7 cellular contexts compared by ENCODE assay signal in genomic region chr3:149277338-149277813, GRCh38. TPM values are rescaled to one million over a fixed set of nuclear protein-coding genes. Genes with fewer than 3 reads are reported as not detected.
A peak's percentile ranks its signal among the peaks of the same experiment; 100 is the strongest.
DNase-seq lines count a peak whose midpoint lies in the region; ATAC-seq and TF ChIP-seq lines count a peak whose summit lies in the region.

No MANE protein-coding gene starts in this region.

- no peaks in the 10 kb centered on the region for H3K36me3 ChIP-seq in muscle layer of duodenum (ENCODE audit: control insufficient read depth in 1 of 2, insufficient read depth in 2 of 2, low read length in 2 of 2)

- H3K4me1 ChIP-seq in muscle layer of duodenum (ENCODE audit: control insufficient read depth in 1 of 2, insufficient read depth in 2 of 2, low read length in 2 of 2): no peaks in the 10 kb centered on the region

- H3K27ac ChIP-seq in muscle layer of duodenum (ENCODE audit: low read length): peak overlapping the region; percentile 55

- no peaks in the 10 kb centered on the region for H3K9me3 ChIP-seq in muscle layer of duodenum (ENCODE audit: control insufficient read depth in 1 of 2, low read length in 2 of 2)

- H3K27me3 ChIP-seq in muscle layer of duodenum (ENCODE audit: low read depth, low read length): no peaks in the 10 kb centered on the region

- H3K4me3 ChIP-seq in astrocyte of the spinal cord (ENCODE audit: low read depth, low read length) (no peak overlapping the region), muscle layer of duodenum (ENCODE audit: low read depth in 1 of 2, low read length in 2 of 2) (peak overlapping the region in 1 of 2 donors; percentile 30)

- DNase-seq in NCI-H460 (ENCODE audit: extremely low read depth, low read depth) (peak; percentile 38), astrocyte of the spinal cord (ENCODE audit: low read depth, low spot score) (peak; percentile 83), NCI-H1694 treated with DMSO at 0.1 percent for 48 hours (lab: John Stamatoyannopoulos, UW) (no peak), retina (no peak)

- in situ Hi-C loops in astrocyte of the spinal cord (cut with HindIII; ENCODE audit: low sequenced_read_pairs): no loop called here

- ATAC-seq in GM18861 (IDR thresholded peaks at IDR 0.05; ENCODE audit: unreplicated experiment): peak; percentile 71
- peak; percentile 64 for ATAC-seq in HG02870 (IDR thresholded peaks at IDR 0.05; ENCODE audit: unreplicated experiment)

- no peak for TF ChIP-seq CTCF in astrocyte of the spinal cord (IDR thresholded peaks at IDR 0.05; ENCODE audit: low read depth, low read length)

RNA-seq across cellular contexts. Expression of gene CP, which starts 55.7 kb away (rescaled TPM):
- 6.2 TPM in 2 replicates for total RNA-seq in NCI-H460 (2014; rRNA removed; shearing (Covaris generic))
- polyA plus RNA-seq in NCI-H460 (2014; cell fraction: nucleus; rRNA removed): 0.48 and 1.7 TPM in 2 replicates

RNA-seq across cellular contexts. Expression of gene TM4SF18, which starts 56.1 kb away (rescaled TPM):
- total RNA-seq in NCI-H460 (2014; rRNA removed; shearing (Covaris generic)): 12.5 and 14.4 TPM in 2 replicates
- 13.2 and 19.0 TPM in 2 replicates for polyA plus RNA-seq in NCI-H460 (2014; cell fraction: nucleus; rRNA removed)

Comparison
In these comparisons a context has a peak if more than half of its experiments do, and no peak if none do; other contexts are left out.
1. DNase-seq: peak in NCI-H460 (single experiment) and astrocyte of the spinal cord (single experiment); none in NCI-H1694 treated with DMSO at 0.1 percent for 48 hours (single experiment) and retina (single experiment).